Comparison of ENCODE assay signal across 1 cellular context in the genomic region with DNA sequence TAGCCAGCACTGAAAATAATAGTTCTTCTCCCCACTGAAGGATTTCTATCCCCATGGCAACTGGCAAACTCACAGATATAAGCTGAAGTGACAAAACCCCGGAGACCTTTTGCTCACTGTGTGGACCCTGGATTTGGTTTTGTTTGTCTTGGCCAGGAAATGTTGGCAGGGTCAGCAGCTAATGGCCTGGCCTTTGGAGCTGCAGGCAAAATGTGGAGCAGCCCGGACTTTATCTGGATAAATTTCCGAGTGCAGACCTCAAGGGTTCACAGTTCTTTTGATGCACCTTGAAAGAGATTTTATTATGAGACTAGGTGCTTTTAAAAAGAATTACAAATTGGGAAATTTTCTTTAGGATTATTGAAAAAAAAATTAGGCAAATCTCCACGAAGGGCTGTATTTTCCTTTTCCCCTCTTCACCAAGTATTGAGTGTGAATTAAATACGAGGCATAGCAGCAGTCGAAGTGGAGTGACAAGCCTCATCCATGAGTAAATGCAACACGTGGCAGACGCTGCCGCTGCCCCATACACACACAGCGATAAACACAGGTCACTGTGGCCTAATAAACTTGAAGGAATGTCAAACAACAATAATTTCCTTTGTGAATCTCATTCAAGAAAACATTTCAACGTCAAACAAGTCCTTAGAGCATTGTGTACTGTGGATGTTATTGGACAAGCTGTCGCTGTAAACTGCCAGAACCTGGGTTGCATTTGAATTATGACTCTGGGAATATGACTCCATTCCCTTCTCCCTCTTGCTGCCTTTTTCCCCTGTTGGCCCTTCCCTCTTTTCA.
TF ChIP-seq lines count a peak whose summit lies in the region.

No MANE protein-coding gene starts in this region.

TF ChIP-seq in HEK293, 187 proteins besides CTCF, POLR2A, EP300 and RAD21 (continued from another document):
- TF ChIP-seq ZNF202 (tag by site-specific recombination; IDR thresholded peaks at IDR 0.05; ENCODE audit: borderline replicate concordance): no peak
- peak; percentile 95 for TF ChIP-seq FEZF1 (tag by site-specific recombination; IDR thresholded peaks at IDR 0.05)
- TF ChIP-seq SP2 (tag by site-specific recombination; IDR thresholded peaks at IDR 0.05): peak; percentile 31; the same call in 1 of the 2 replicates
- TF ChIP-seq MYNN (tag by site-specific recombination; IDR thresholded peaks at IDR 0.05; ENCODE audit: borderline replicate concordance): peak; percentile 47; the same call in 1 of the 2 replicates
- TF ChIP-seq SP7 (tag by site-specific recombination; IDR thresholded peaks at IDR 0.05): peak; percentile 80
- TF ChIP-seq ZNF138 (tag by site-specific recombination; IDR thresholded peaks at IDR 0.05; ENCODE audit: borderline replicate concordance): no peak
- TF ChIP-seq ZNF426 (tag by site-specific recombination; IDR thresholded peaks at IDR 0.05): no peak
- TF ChIP-seq, protein P1, sequence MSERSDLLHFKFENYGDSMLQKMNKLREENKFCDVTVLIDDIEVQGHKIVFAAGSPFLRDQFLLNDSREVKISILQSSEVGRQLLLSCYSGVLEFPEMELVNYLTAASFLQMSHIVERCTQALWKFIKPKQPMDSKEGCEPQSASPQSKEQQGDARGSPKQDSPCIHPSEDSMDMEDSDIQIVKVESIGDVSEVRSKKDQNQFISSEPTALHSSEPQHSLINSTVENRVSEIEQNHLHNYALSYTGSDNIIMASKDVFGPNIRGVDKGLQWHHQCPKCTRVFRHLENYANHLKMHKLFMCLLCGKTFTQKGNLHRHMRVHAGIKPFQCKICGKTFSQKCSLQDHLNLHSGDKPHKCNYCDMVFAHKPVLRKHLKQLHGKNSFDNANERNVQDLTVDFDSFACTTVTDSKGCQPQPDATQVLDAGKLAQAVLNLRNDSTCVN (tag by site-specific recombination; optimal IDR thresholded peaks at IDR 0.05): no peak
- no peak for TF ChIP-seq ZNF362 (tag by site-specific recombination; IDR thresholded peaks at IDR 0.05)
- peak; percentile 34 for TF ChIP-seq GFI1B (tag by site-specific recombination; IDR thresholded peaks at IDR 0.05)
- TF ChIP-seq ZFP3 (tag by site-specific recombination; IDR thresholded peaks at IDR 0.05; ENCODE audit: low read depth): no peak
- TF ChIP-seq SCRT2 (tag by site-specific recombination; IDR thresholded peaks at IDR 0.05): peak; percentile 99
TF ChIP-seq in HEK293: peak in this region for 37.
